29 cellular contexts compared by ENCODE assay signal in the genomic region with DNA sequence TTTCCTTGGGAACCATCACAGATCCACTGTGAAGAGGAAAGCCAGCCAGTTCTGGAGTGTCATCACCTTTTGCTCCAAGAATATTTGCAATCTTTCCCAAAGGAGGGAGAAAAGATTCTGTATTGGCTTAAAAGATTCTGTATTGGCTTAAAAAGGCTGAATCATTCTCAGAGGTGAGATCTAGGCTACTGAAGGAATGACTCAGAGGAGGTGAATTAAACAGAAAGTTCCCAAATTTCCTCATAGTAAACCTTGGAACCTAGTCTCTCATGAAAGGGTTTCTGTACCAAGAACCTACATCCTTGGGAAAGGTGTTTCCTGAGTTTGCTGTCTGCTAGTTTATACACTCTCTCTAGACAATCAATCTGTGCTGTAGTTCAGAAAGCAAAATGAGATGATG. TPM values are rescaled to one million over a fixed set of nuclear protein-coding genes. Genes with fewer than 3 reads are reported as not detected.
DNase-seq lines count a peak whose midpoint lies in the region; ATAC-seq and TF ChIP-seq lines count a peak whose summit lies in the region.
"Had no signal": no experiment of that assay in that cellular context is flagged by ENCODE, and none has a peak within 500 bp of the region (broad histone marks: within the 10 kb centered on the region; RNA-seq: fewer than 3 reads in every experiment).

No MANE protein-coding gene starts in this region.

- peaks cover 13% of the 10 kb centered on the region for H3K9me3 Mint-ChIP-seq in osteocyte (ENCODE audit: unreplicated experiment)
- H3K9me3 Mint-ChIP-seq: activated T-helper 1 cell treated with anti-CD3 and anti-CD28 coated beads, Interleukin-12 subunit alpha, Interleukin-12 subunit beta, Interleukin-2, Interleukin-4 antibody, amounts not matched to agents 30 ng/mL and 10 ng/mL and 1 ng/mL, durations not matched to agents 14 hours and 24 hours and 36 hours had no signal

- H3F3A ChIP-seq in GM23248 (ENCODE audit: insufficient read depth): peaks cover 25% of the 10 kb centered on the region; the same call in 1 of the 2 replicates

- no peak overlapping the region for H3K4me2 ChIP-seq in GM23248 (ENCODE audit: unreplicated experiment)
- H3K4me2 ChIP-seq in osteoblast (ENCODE audit: insufficient read depth, low read length): no peak overlapping the region
- H3K4me2 ChIP-seq: BLaER1 treated with 17β-estradiol and CSF1 and Interleukin-3, amounts not matched to agents 10 nM and 100 nM had no signal

- H3K9me3 ChIP-seq in GM23248 (ENCODE audit: low read depth) (no peaks in the 10 kb centered on the region), osteoblast (ENCODE audit: low read depth, low read length) (no peaks in the 10 kb centered on the region)
- H3K9me3 ChIP-seq: vagina had no signal

- ATAC-seq in GM18502 (IDR thresholded peaks at IDR 0.05; ENCODE audit: poor library complexity, unreplicated experiment): no peak
- ATAC-seq: activated CD8-positive, alpha-beta T cell treated with anti-CD3 and anti-CD28 coated beads for 36 hours; left ventricle myocardium superior; psoas muscle; stimulated activated naive CD8-positive, alpha-beta T cell treated with anti-CD3 and anti-CD28 coated beads, Interleukin-15, amount 100 ng/mL, for 72 hours had no signal

- H3K9ac ChIP-seq in GM23248: no peak overlapping the region
- H3K9ac ChIP-seq: BLaER1 treated with 17β-estradiol and CSF1 and Interleukin-3, amounts not matched to agents 10 nM and 100 nM had no signal

- H3K27ac ChIP-seq in GM23248: no peak overlapping the region
- no peak overlapping the region for H3K27ac ChIP-seq in RWPE1
- no peak overlapping the region for H3K27ac ChIP-seq in epithelial cell of prostate
- peak overlapping the region; percentile 12 for H3K27ac ChIP-seq in osteoblast (ENCODE audit: low read depth, low read length)
- H3K27ac ChIP-seq: BLaER1 treated with 17β-estradiol and CSF1 and Interleukin-3, amounts not matched to agents 10 nM and 100 nM; dorsolateral prefrontal cortex; psoas muscle; sigmoid colon; vagina had no signal

- POLR2A ChIA-PET in RWPE1 (lab: Yijun Ruan, JAX; ENCODE audit: low non-redundant PET): no interaction called here

- H3K27me3 Mint-ChIP-seq in osteocyte (ENCODE audit: unreplicated experiment): no peaks in the 10 kb centered on the region
- H3K27me3 Mint-ChIP-seq: activated CD8-positive, alpha-beta T cell treated with anti-CD3 and anti-CD28 coated beads for 36 hours; brain; stimulated activated naive CD8-positive, alpha-beta T cell treated with anti-CD3 and anti-CD28 coated beads, Interleukin-15, amount 100 ng/mL, for 72 hours had no signal

- H3K9me2 ChIP-seq in GM23248 (ENCODE audit: insufficient read depth): no peaks in the 10 kb centered on the region

- no peak overlapping the region for H3K4me3 ChIP-seq in GM23248
- H3K4me3 ChIP-seq in osteoblast (ENCODE audit: insufficient read depth, low read length): no peak overlapping the region
- H3K4me3 ChIP-seq: BLaER1 treated with 17β-estradiol and CSF1 and Interleukin-3, amounts not matched to agents 10 nM and 100 nM; dorsolateral prefrontal cortex; psoas muscle; sigmoid colon; vagina had no signal

- H3K36me3 ChIP-seq in GM23248 (ENCODE audit: low read depth) (no peaks in the 10 kb centered on the region), osteoblast (ENCODE audit: insufficient read depth, low read length) (no peaks in the 10 kb centered on the region)
- H3K36me3 ChIP-seq: BLaER1 treated with 17β-estradiol and CSF1 and Interleukin-3, amounts not matched to agents 10 nM and 100 nM; sigmoid colon; vagina had no signal

- DNase-seq in GM23248: peak; percentile 68
- peak; percentile 24 for DNase-seq in RWPE1 (ENCODE audit: low spot score)
- DNase-seq in epithelial cell of prostate (ENCODE audit: low read depth, low spot score): peak; percentile 10
- no peak for DNase-seq in osteoblast (ENCODE audit: insufficient read length, low spot score, missing footprints)
- DNase-seq in osteocyte (ENCODE audit: extremely low spot score, unreplicated experiment): no peak
- no peak for DNase-seq in D341Med (ENCODE audit: low spot score)
- DNase-seq in NCI-H2107 (lab: John Stamatoyannopoulos, UW): no peak
- DNase-seq: activated CD4-positive, alpha-beta T cell treated with anti-CD3 and anti-CD28 coated beads for 1 hour; activated CD8-positive, alpha-beta memory T cell treated with anti-CD3 and anti-CD28 coated beads, Interleukin-2, amount 50 U/mL, for 48 hours; activated CD8-positive, alpha-beta T cell treated with anti-CD3 and anti-CD28 coated beads for 36 hours; activated naive CD4-positive, alpha-beta T cell treated with Interleukin-2 at 50 U/mL for 16 hours; dorsolateral prefrontal cortex; glutamatergic neuron; Kasumi-1; left ventricle myocardium superior; NCI-H1048; NCI-H1694; NCI-H446 treated with DMSO at 0.1 percent for 48 hours; psoas muscle; sigmoid colon; stimulated activated CD4-positive, alpha-beta T cell treated with anti-CD3 and anti-CD28 coated beads, Interleukin-12 subunit alpha, Interleukin-12 subunit beta, amount 100 ng/mL, for 4 hours; stimulated activated CD4-positive, alpha-beta T cell treated with anti-CD3 and anti-CD28 coated beads, Interleukin-2, amount 100 ng/mL, for 48 hours; stimulated activated naive CD8-positive, alpha-beta T cell treated with anti-CD3 and anti-CD28 coated beads, Interleukin-15, amount 100 ng/mL, for 72 hours; T-helper 2 cell had no signal

- no peak for TF ChIP-seq CTCF in RWPE1 (conservative IDR thresholded peaks at IDR 0.05; ENCODE audit: low read depth)
- no peak for TF ChIP-seq CTCF in osteoblast (IDR thresholded peaks at IDR 0.05; ENCODE audit: extremely low read depth, low read depth, low read length)
- no peak for TF ChIP-seq CTCF in osteocyte (IDR thresholded peaks at IDR 0.05)

- H3K27ac Mint-ChIP-seq in osteocyte (ENCODE audit: unreplicated experiment): no peak overlapping the region
- H3K27ac Mint-ChIP-seq: activated CD8-positive, alpha-beta T cell treated with anti-CD3 and anti-CD28 coated beads for 36 hours; activated T-helper 1 cell treated with anti-CD3 and anti-CD28 coated beads, Interleukin-12 subunit alpha, Interleukin-12 subunit beta, Interleukin-2, Interleukin-4 antibody, amounts not matched to agents 30 ng/mL and 10 ng/mL and 1 ng/mL, durations not matched to agents 14 hours and 24 hours and 36 hours; brain; stimulated activated naive CD8-positive, alpha-beta T cell treated with anti-CD3 and anti-CD28 coated beads, Interleukin-15, amount 100 ng/mL, for 72 hours had no signal

- H2AFZ ChIP-seq in GM23248 (no peak overlapping the region), osteoblast (ENCODE audit: low read length) (no peak overlapping the region)

- H3K36me3 Mint-ChIP-seq in osteocyte (ENCODE audit: unreplicated experiment): no peaks in the 10 kb centered on the region

- H3K4me1 ChIP-seq in GM23248 (ENCODE audit: insufficient read depth): peaks cover 28% of the 10 kb centered on the region
- H3K4me1 ChIP-seq in osteoblast (ENCODE audit: insufficient read depth, low read length): peaks cover 20% of the 10 kb centered on the region
- H3K4me1 ChIP-seq: BLaER1 treated with 17β-estradiol and CSF1 and Interleukin-3, amounts not matched to agents 10 nM and 100 nM; psoas muscle; vagina had no signal

- no peak overlapping the region for H3K4me3 Mint-ChIP-seq in osteocyte (ENCODE audit: unreplicated experiment)
- H3K4me3 Mint-ChIP-seq: activated CD8-positive, alpha-beta T cell treated with anti-CD3 and anti-CD28 coated beads for 36 hours; activated T-helper 1 cell treated with anti-CD3 and anti-CD28 coated beads, Interleukin-12 subunit alpha, Interleukin-12 subunit beta, Interleukin-2, Interleukin-4 antibody, amounts not matched to agents 30 ng/mL and 10 ng/mL and 1 ng/mL, durations not matched to agents 14 hours and 24 hours and 36 hours; brain; stimulated activated naive CD8-positive, alpha-beta T cell treated with anti-CD3 and anti-CD28 coated beads, Interleukin-15, amount 100 ng/mL, for 72 hours had no signal

- CTCF ChIA-PET in RWPE1 (lab: Yijun Ruan, JAX): interaction anchor here (1.2 to 1.4 kb wide), 2 partner anchors 26 to 95 kb away, joined by 4 read pairs; no protein-coding TSS in a partner anchor

- in situ Hi-C loops in GM23248 (cut with MboI): no loop called here

- no peaks in the 10 kb centered on the region for H3K4me1 Mint-ChIP-seq in osteocyte (ENCODE audit: unreplicated experiment)
- H3K4me1 Mint-ChIP-seq: brain; stimulated activated naive CD8-positive, alpha-beta T cell treated with anti-CD3 and anti-CD28 coated beads, Interleukin-15, amount 100 ng/mL, for 72 hours had no signal

- no peaks in the 10 kb centered on the region for H4K20me1 ChIP-seq in GM23248 (ENCODE audit: insufficient read depth)
- H4K20me1 ChIP-seq in osteoblast (ENCODE audit: insufficient read depth, low read length): no peaks in the 10 kb centered on the region
- H4K20me1 ChIP-seq: BLaER1 treated with 17β-estradiol and CSF1 and Interleukin-3, amounts not matched to agents 10 nM and 100 nM had no signal

- no peaks in the 10 kb centered on the region for H3K27me3 ChIP-seq in GM23248 (replicated peaks; ENCODE audit: insufficient read depth)
- H3K27me3 ChIP-seq in osteoblast (ENCODE audit: insufficient read depth, low read length): no peaks in the 10 kb centered on the region
- H3K27me3 ChIP-seq: BLaER1 treated with 17β-estradiol and CSF1 and Interleukin-3, amounts not matched to agents 10 nM and 100 nM; dorsolateral prefrontal cortex; sigmoid colon; vagina had no signal

- H3K79me2 ChIP-seq in GM23248 (ENCODE audit: insufficient read depth) (no peaks in the 10 kb centered on the region), osteoblast (ENCODE audit: insufficient read depth, low read length) (no peaks in the 10 kb centered on the region)

RNA-seq across cellular contexts. Expression of a gene that starts 34.1 kb away (rescaled TPM):
- not detected in 2 replicates for total RNA-seq in GM23248 (2014; rRNA removed; shearing (Covaris generic))
- 0.22 and 0.23 TPM in 2 replicates for polyA plus RNA-seq in GM23248 (2016; fragmentation: Nextera tagmentation; extraction: Ambion mirVana)
- total RNA-seq in osteoblast (0.72 and 0.88 TPM in 2 replicates), osteocyte (0.83 and 2.5 TPM in 2 replicates)
- total RNA-seq: activated CD8-positive, alpha-beta T cell treated with anti-CD3 and anti-CD28 coated beads for 36 hours; activated T-helper 1 cell treated with anti-CD3 and anti-CD28 coated beads, Interleukin-12 subunit alpha, Interleukin-12 subunit beta, Interleukin-2, Interleukin-4 antibody, amounts not matched to agents 30 ng/mL and 10 ng/mL and 1 ng/mL, durations not matched to agents 14 hours and 24 hours and 36 hours had no signal

Comparison
In these comparisons a context has a peak if more than half of its experiments do, and no peak if none do; other contexts are left out.
1. DNase-seq: peak in GM23248 (single experiment), RWPE1 (single experiment) and epithelial cell of prostate (single experiment); none in osteoblast (single experiment), osteocyte (single experiment), D341Med (single experiment) and NCI-H2107 (single experiment).